Comparison of ENCODE assay signal across 30 cellular contexts in genomic region chr14:35492569-35493014, GRCh38. TPM values are rescaled to one million over a fixed set of nuclear protein-coding genes. Genes with fewer than 3 reads are reported as not detected.
"Had no signal": no experiment of that assay in that cellular context is flagged by ENCODE, and none has a peak within 500 bp of the region (broad histone marks: within the 10 kb centered on the region; RNA-seq: fewer than 3 reads in every experiment).

No MANE protein-coding gene starts in this region.

- H3K4me3 ChIP-seq: ascending aorta, cardiac muscle cell had no signal

- ATAC-seq: activated CD8-positive, alpha-beta T cell treated with anti-CD3 and anti-CD28 coated beads for 36 hours; activated naive CD8-positive, alpha-beta T cell treated with anti-CD3 and anti-CD28 coated beads, Interleukin-2, amount 50 U/mL, for 24 hours had no signal

- DNase-seq: activated B cell treated with CpG ODN at 0.5 μM for 24 hours; activated CD4-positive, alpha-beta memory T cell treated with anti-CD3 and anti-CD28 coated beads for 36 hours; activated CD4-positive, alpha-beta T cell treated with anti-CD3 and anti-CD28 coated beads for 4 hours; activated CD4-positive, alpha-beta T cell treated with anti-CD3 and anti-CD28 coated beads, Interleukin-2, amount 10 ng/mL, durations not matched to agents 24 days and 14 days; activated CD4-positive, alpha-beta T cell treated with anti-CD3 and anti-CD28 coated beads, Interleukin-2, amount 50 U/mL, for 1 hour; activated CD4-positive, alpha-beta T cell treated with anti-CD3 and anti-CD28 coated beads, Interleukin-2, amount 50 U/mL, for 4 hours; activated CD4-positive, CD25-positive, alpha-beta regulatory T cell treated with anti-CD3 and anti-CD28 coated beads, Interleukin-2, amount 50 U/mL, for 72 hours; activated CD8-positive, alpha-beta memory T cell treated with anti-CD3 and anti-CD28 coated beads, Interleukin-2, amount 50 U/mL, for 4 hours; activated CD8-positive, alpha-beta T cell treated with anti-CD3 and anti-CD28 coated beads for 36 hours; activated effector memory CD4-positive, alpha-beta T cell treated with Interleukin-2 at 50 U/mL for 16 hours; activated gamma-delta T cell; activated naive CD4-positive, alpha-beta T cell treated with anti-CD3 and anti-CD28 coated beads, Interleukin-2, amount 10 ng/mL, durations not matched to agents 7 days and 5 days; activated naive CD4-positive, alpha-beta T cell treated with Interleukin-2 at 50 U/mL for 16 hours; activated naive CD8-positive, alpha-beta T cell treated with anti-CD3 and anti-CD28 coated beads, Interleukin-2, amount 10 ng/mL, durations not matched to agents 7 days and 5 days; activated naive CD8-positive, alpha-beta T cell treated with anti-CD3 and anti-CD28 coated beads, Interleukin-2, amount 50 U/mL, for 24 hours; activated T-cell treated with anti-CD3 and anti-CD28 coated beads, Interleukin-2, amount 50 U/mL, for 24 hours; activated T-cell treated with anti-CD3 and anti-CD28 coated beads, Interleukin-2, amount 50 U/mL, for 48 hours; amygdala; anterior cingulate cortex; caudate nucleus; cerebellar nuclear complex; T-helper 1 cell; T-helper 2 cell; T-helper 9 cell had no signal

RNA-seq across cellular contexts. Expression of gene INSM2, which starts 41.4 kb away (rescaled TPM):
- total RNA-seq: activated B cell treated with CpG ODN at 0.5 μM for 24 hours; activated CD4-positive, alpha-beta memory T cell treated with anti-CD3 and anti-CD28 coated beads for 36 hours; activated CD4-positive, alpha-beta T cell treated with anti-CD3 and anti-CD28 coated beads, Interleukin-2, amount 10 ng/mL, durations not matched to agents 24 days and 14 days; activated CD8-positive, alpha-beta memory T cell treated with anti-CD3 and anti-CD28 coated beads for 36 hours; activated CD8-positive, alpha-beta T cell treated with anti-CD3 and anti-CD28 coated beads for 36 hours; activated naive CD8-positive, alpha-beta T cell treated with anti-CD3 and anti-CD28 coated beads, Interleukin-2, amount 10 ng/mL, durations not matched to agents 7 days and 5 days; activated T-helper 2 cell treated with anti-CD3 and anti-CD28 coated beads, Interferon-gamma antibody, Interleukin-2, Interleukin-4, amounts not matched to agents 10 μg/mL and 5 μg/mL and 100 μg/mL, durations not matched to agents 14 hours and 24 hours and 36 hours; ascending aorta; bronchial epithelial cell; cardiac muscle cell; chondrocyte had no signal
